Comparison of ENCODE assay signal across 8 cellular contexts in genomic region chr5:171484460-171484899, GRCh38.
A peak's percentile ranks its signal among the peaks of the same experiment; 100 is the strongest.
DNase-seq lines count a peak whose midpoint lies in the region; ATAC-seq and TF ChIP-seq lines count a peak whose summit lies in the region.

No MANE protein-coding gene starts in this region.

- peaks cover 4% of the 10 kb centered on the region for H3K4me1 Mint-ChIP-seq in activated CD8-positive, alpha-beta T cell treated with anti-CD3 and anti-CD28 coated beads for 36 hours (ENCODE audit: low read depth)

- 25 to 30% methylated on average over 5 to 6 of the region's 7 CpGs for WGBS in esophagus squamous epithelium, 2 donors

- H3K4me1 ChIP-seq in esophagus squamous epithelium = peaks cover 0 to 8% (median 0%) of the 10 kb centered on the region in 3 donors
- H3K4me1 ChIP-seq in gastrocnemius medialis = no peaks in the 10 kb centered on the region

- peak; percentile 76 for TF ChIP-seq CTCF in activated CD8-positive, alpha-beta T cell treated with anti-CD3 and anti-CD28 coated beads for 36 hours (IDR thresholded peaks at IDR 0.05)
- TF ChIP-seq CTCF in esophagus squamous epithelium (IDR thresholded peaks at IDR 0.05) = peak; percentile 45 to 70 (median 48)
- peak; percentile 42 to 72 (median 58) for TF ChIP-seq CTCF in gastrocnemius medialis (IDR thresholded peaks at IDR 0.05 in 4 of 5, conservative IDR thresholded peaks at IDR 0.05 in 1 of 5)

- H3K27ac Mint-ChIP-seq in activated CD8-positive, alpha-beta T cell treated with anti-CD3 and anti-CD28 coated beads for 36 hours = no peak overlapping the region

- DNase-seq in COLO829 (ENCODE audit: low spot score) = peak; percentile 24
- DNase-seq in LHCN-M2 (ENCODE audit: low read depth) = peak; percentile 7
- DNase-seq in activated CD8-positive, alpha-beta T cell treated with anti-CD3 and anti-CD28 coated beads for 36 hours = peak; percentile 66
- DNase-seq in esophagus squamous epithelium (lab: John Stamatoyannopoulos, UW) = no peak
- no peak for DNase-seq in gastrocnemius medialis
- DNase-seq in MV-4-11 (lab: John Stamatoyannopoulos, UW) = no peak
- no peak for DNase-seq in retina

- H3K9me3 Mint-ChIP-seq in activated CD8-positive, alpha-beta T cell treated with anti-CD3 and anti-CD28 coated beads for 36 hours = no peaks in the 10 kb centered on the region

- H3K27me3 Mint-ChIP-seq in activated CD8-positive, alpha-beta T cell treated with anti-CD3 and anti-CD28 coated beads for 36 hours = peaks cover 8% of the 10 kb centered on the region

- H3K9me3 ChIP-seq in esophagus squamous epithelium (no peaks in the 10 kb centered on the region), gastrocnemius medialis (no peaks in the 10 kb centered on the region)

- no peaks in the 10 kb centered on the region for H3K36me3 Mint-ChIP-seq in activated CD8-positive, alpha-beta T cell treated with anti-CD3 and anti-CD28 coated beads for 36 hours (ENCODE audit: low read depth)

- H3K27ac ChIP-seq in esophagus squamous epithelium (no peak overlapping the region), gastrocnemius medialis (peak overlapping the region in 2 of 4 donors; percentile 41 to 52)

- ATAC-seq in activated CD8-positive, alpha-beta T cell treated with anti-CD3 and anti-CD28 coated beads for 36 hours = peak; percentile 58
- ATAC-seq in gastrocnemius medialis = no peak
- ATAC-seq in HG02884 (IDR thresholded peaks at IDR 0.05; ENCODE audit: unreplicated experiment) = no peak

- CTCF ChIA-PET in activated CD8-positive, alpha-beta T cell treated with anti-CD3 and anti-CD28 coated beads for 36 hours (lab: Charles Lee) = interaction anchor here (0.9 to 3.3 kb wide), 9 partner anchors 8 to 425 kb away, joined by 3 to 15 read pairs (median 3); partner anchors contain the start of gene FGF18

- H3K36me3 ChIP-seq in esophagus squamous epithelium = no peaks in the 10 kb centered on the region
- H3K36me3 ChIP-seq in gastrocnemius medialis = no peaks in the 10 kb centered on the region

- H3K4me3 Mint-ChIP-seq in activated CD8-positive, alpha-beta T cell treated with anti-CD3 and anti-CD28 coated beads for 36 hours = no peak overlapping the region

- POLR2A ChIA-PET in activated CD8-positive, alpha-beta T cell treated with anti-CD3 and anti-CD28 coated beads for 36 hours (lab: Charles Lee) = interaction anchor here (0.6 to 1.0 kb wide), 2 partner anchors 226 to 337 kb away, joined by 3 read pairs; no protein-coding TSS in a partner anchor

- intact Hi-C loops in activated CD8-positive, alpha-beta T cell treated with anti-CD3 and anti-CD28 coated beads for 36 hours (cut with micrococcal nuclease) = loop anchor here (5.0 kb wide), 1 partner anchor 423 kb away; no protein-coding TSS in a partner anchor
- intact Hi-C loops in esophagus squamous epithelium (cut with DNase I) (no loop called here), gastrocnemius medialis (cut with DNase I; ENCODE audit: low total_unique reads) (no loop called here)

- H3K27me3 ChIP-seq in esophagus squamous epithelium = peaks cover 0 to 15% (median 0%) of the 10 kb centered on the region in 4 donors
- no peaks in the 10 kb centered on the region for H3K27me3 ChIP-seq in gastrocnemius medialis

- H3K4me3 ChIP-seq in esophagus squamous epithelium = no peak overlapping the region
- no peak overlapping the region for H3K4me3 ChIP-seq in gastrocnemius medialis

- in situ Hi-C loops in gastrocnemius medialis (cut with MboI; ENCODE audit: low sequenced_read_pairs in 4 of 4) = no loop called here

- TF ChIP-seq POLR2A in esophagus squamous epithelium (IDR thresholded peaks at IDR 0.05) (no peak), gastrocnemius medialis (IDR thresholded peaks at IDR 0.05) (no peak)

Comparison
In these comparisons a context has a peak if more than half of its experiments do, and no peak if none do; other contexts are left out.
1. DNase-seq: peak in COLO829 (single experiment), LHCN-M2 (single experiment) and activated CD8-positive, alpha-beta T cell treated with anti-CD3 and anti-CD28 coated beads for 36 hours (single experiment); none in esophagus squamous epithelium (single experiment), gastrocnemius medialis (0 of 2), MV-4-11 (single experiment) and retina (single experiment).
2. Peak in every context shown above with its lines, with median percentiles within 50 percentile points of each other: CTCF ChIP-seq.